Comparison of ENCODE assay signal across 21 cellular contexts in genomic region chr12:126189856-126190255, GRCh38.
"Had no signal": no experiment of that assay in that cellular context is flagged by ENCODE, and none has a peak within 500 bp of the region (broad histone marks: within the 10 kb centered on the region; RNA-seq: fewer than 3 reads in every experiment).

No MANE protein-coding gene starts in this region.

- H3K27ac ChIP-seq: dorsolateral prefrontal cortex, left lung, prostate gland, right atrium auricular region, sigmoid colon, thoracic aorta, tibial nerve, upper lobe of left lung had no signal

- H3K4me1 ChIP-seq: left lung, prostate gland had no signal

- H3K36me3 ChIP-seq: left lung, prostate gland, right atrium auricular region, sigmoid colon, thoracic aorta, tibial nerve, upper lobe of left lung had no signal

- FAIRE-seq: colon, frontal cortex, kidney, urothelium cell line had no signal

- ATAC-seq: left lung; mucosa of descending colon; natural killer cell treated with Interleukin-12 subunit alpha and Interleukin-12 subunit beta and Interleukin-15 and Interleukin-18, amount 100 ng/mL, for 72 hours; stimulated activated memory B cell treated with anti-CD40 and anti-IgM and Interleukin-4, amounts not matched to agents 10 μg/mL and 1 μg/mL and 100 μg/mL, for 72 hours; stimulated activated naive CD8-positive, alpha-beta T cell treated with anti-CD3 and anti-CD28 coated beads, Interleukin-15, Interleukin-2, amounts not matched to agents 100 U/mL and 50 U/mL, for 24 hours had no signal

- H3K9me3 ChIP-seq: left lung, prostate gland, right atrium auricular region, thoracic aorta, tibial nerve, upper lobe of left lung had no signal

- H3K4me3 ChIP-seq: left lung, mucosa of descending colon, prostate gland, right atrium auricular region, sigmoid colon, thoracic aorta, tibial nerve, upper lobe of left lung had no signal

- DNase-seq: effector CD4-positive, alpha-beta T cell; kidney; left lung; mesenchymal stem cell; mucosa of descending colon; naive B cell; sigmoid colon; stimulated activated CD4-positive, alpha-beta T cell treated with anti-CD3 and anti-CD28 coated beads, Interleukin-2, amount 100 ng/mL, for 24 hours; stimulated activated CD4-positive, alpha-beta T cell treated with anti-CD3 and anti-CD28 coated beads, Interleukin-4, amount 100 ng/mL, for 4 hours; stimulated activated naive CD8-positive, alpha-beta T cell treated with anti-CD3 and anti-CD28 coated beads, Interleukin-15, Interleukin-2, amounts not matched to agents 100 U/mL and 50 U/mL, for 24 hours had no signal
